ENCODE assay signal across 36 cellular contexts in genomic region chr20:25571817-25572216, GRCh38. TPM values are rescaled to one million over a fixed set of nuclear protein-coding genes. Genes with fewer than 3 reads are reported as not detected.
A peak's percentile ranks its signal among the peaks of the same experiment; 100 is the strongest.
DNase-seq lines count a peak whose midpoint lies in the region; ATAC-seq, FAIRE-seq and TF ChIP-seq lines count a peak whose summit lies in the region.
"Had no signal": no experiment of that assay in that cellular context is flagged by ENCODE, and none has a peak within 500 bp of the region (broad histone marks: within the 10 kb centered on the region; RNA-seq: fewer than 3 reads in every experiment).

No MANE protein-coding gene starts in this region.

- H3K36me3 ChIP-seq in HEK293 (ENCODE audit: control insufficient read depth in 2 of 2, insufficient read depth in 1 of 2, low read length in 2 of 2): peaks cover 0 to 1% of the 10 kb centered on the region in 2 experiments; a peak in 2 of 3 replicates
- H3K36me3 ChIP-seq: BLaER1 treated with 17β-estradiol and CSF1 and Interleukin-3, amounts not matched to agents 10 nM and 100 nM; breast epithelium; gastrocnemius medialis; neural progenitor cell; pancreas had no signal

- TF ChIP-seq POLR2A in GM12891 (IDR thresholded peaks at IDR 0.05; ENCODE audit: low read depth, low read length): no peak

- H3K36me3 Mint-ChIP-seq in CD4-positive, alpha-beta T cell (ENCODE audit: low read depth): no peaks in the 10 kb centered on the region
- H3K36me3 Mint-ChIP-seq: activated CD8-positive, alpha-beta memory T cell treated with anti-CD3 and anti-CD28 coated beads, Interleukin-2, amount 10 ng/mL, durations not matched to agents 7 days and 5 days; memory B cell had no signal

- no peak overlapping the region for H3K27ac ChIP-seq in HEK293 (ENCODE audit: extremely low read depth, low read depth, low read length)
- no peak overlapping the region for H3K27ac ChIP-seq in CD4-positive, alpha-beta T cell (ENCODE audit: low read depth, low read length)
- H3K27ac ChIP-seq: 22Rv1; BLaER1 treated with 17β-estradiol and CSF1 and Interleukin-3, amounts not matched to agents 10 nM and 100 nM; breast epithelium; gastrocnemius medialis; GM23248; neural progenitor cell; pancreas; thoracic aorta had no signal

- no peaks in the 10 kb centered on the region for H3K27me3 ChIP-seq in CD4-positive, alpha-beta T cell (ENCODE audit: control insufficient read depth, insufficient read depth, low read length)
- H3K27me3 ChIP-seq: BLaER1 treated with 17β-estradiol and CSF1 and Interleukin-3, amounts not matched to agents 10 nM and 100 nM; breast epithelium; gastrocnemius medialis; neural progenitor cell; pancreas had no signal

- no peak overlapping the region for H3K27ac Mint-ChIP-seq in CD4-positive, alpha-beta T cell
- H3K27ac Mint-ChIP-seq: activated CD8-positive, alpha-beta memory T cell treated with anti-CD3 and anti-CD28 coated beads, Interleukin-2, amount 10 ng/mL, durations not matched to agents 7 days and 5 days; activated naive CD8-positive, alpha-beta T cell treated with anti-CD3 and anti-CD28 coated beads for 36 hours; HFFc6; memory B cell; neural progenitor cell; stimulated activated naive CD8-positive, alpha-beta T cell treated with anti-CD3 and anti-CD28 coated beads, Interleukin-15, Interleukin-2, amounts not matched to agents 100 ng/mL and 50 ng/mL, for 24 hours; T-helper 17 cell had no signal

- H3K9me3 ChIP-seq in HEK293 (ENCODE audit: control insufficient read depth, insufficient read depth, low read depth, low read length): no peaks in the 10 kb centered on the region
- H3K9me3 ChIP-seq in CD4-positive, alpha-beta T cell (ENCODE audit: control insufficient read depth, low read length): no peaks in the 10 kb centered on the region
- H3K9me3 ChIP-seq: BLaER1 treated with 17β-estradiol and CSF1 and Interleukin-3, amounts not matched to agents 10 nM and 100 nM; breast epithelium; gastrocnemius medialis; pancreas; thoracic aorta had no signal

- no peaks in the 10 kb centered on the region for H3K27me3 Mint-ChIP-seq in CD4-positive, alpha-beta T cell
- H3K27me3 Mint-ChIP-seq: activated naive CD8-positive, alpha-beta T cell treated with anti-CD3 and anti-CD28 coated beads for 36 hours; stimulated activated naive CD8-positive, alpha-beta T cell treated with anti-CD3 and anti-CD28 coated beads, Interleukin-15, Interleukin-2, amounts not matched to agents 100 ng/mL and 50 ng/mL, for 24 hours; T-helper 17 cell had no signal

- no peak for TF ChIP-seq CTCF in HEK293 (tag by site-specific recombination; IDR thresholded peaks at IDR 0.05)
- TF ChIP-seq CTCF in CD4-positive, alpha-beta T cell (IDR thresholded peaks at IDR 0.05): no peak

- no peaks in the 10 kb centered on the region; the same call in 1 of the 2 replicates for H3K4me1 ChIP-seq in HEK293 (ENCODE audit: control insufficient read depth, insufficient read depth, low read length)
- H3K4me1 ChIP-seq: breast epithelium, gastrocnemius medialis, neural progenitor cell, pancreas had no signal

- peak; percentile 24 for DNase-seq in DMS153 (lab: John Stamatoyannopoulos, UW)
- no peak for DNase-seq in DMS153 treated with DMSO at 0.1 percent for 48 hours (lab: John Stamatoyannopoulos, UW; ENCODE audit: unreplicated experiment)
- peak; percentile 37 for DNase-seq in NCI-H774 (lab: John Stamatoyannopoulos, UW)
- peak; percentile 10 for DNase-seq in left kidney (ENCODE audit: low read depth, low spot score)
- no peak for DNase-seq in CD4-positive, alpha-beta T cell
- DNase-seq in G401 (ENCODE audit: low spot score): no peak
- DNase-seq in GM12891 (ENCODE audit: insufficient read length, low spot score): no peak
- DNase-seq: activated CD4-positive, alpha-beta T cell treated with anti-CD3 and anti-CD28 coated beads, Interleukin-2, amount 50 U/mL, for 4 hours; activated CD8-positive, alpha-beta memory T cell treated with anti-CD3 and anti-CD28 coated beads, Interleukin-2, amount 10 ng/mL, durations not matched to agents 7 days and 5 days; activated gamma-delta T cell; activated naive CD8-positive, alpha-beta T cell treated with anti-CD3 and anti-CD28 coated beads for 36 hours; activated T-cell treated with anti-CD3 and anti-CD28 coated beads, Interleukin-2, amount 50 U/mL, for 4 hours; anterior cingulate cortex; DND-41; gastrocnemius medialis; GM23248; HFFc6; Kasumi-1; left cardiac atrium; NCI-H187; NCI-H446 treated with DMSO at 0.1 percent for 48 hours; pancreas; stimulated activated CD4-positive, alpha-beta T cell treated with anti-CD3 and anti-CD28 coated beads, Interleukin-2, amount 100 ng/mL, for 24 hours; T-helper 17 cell had no signal

- intact Hi-C loops in CD4-positive, alpha-beta T cell (cut with DNase I, micrococcal nuclease): no loop called here

- CTCF ChIA-PET in HEK293 (lab: Yijun Ruan, JAX): interaction anchor here (0.5 to 0.6 kb wide), 2 partner anchors 16 to 18 kb away, joined by 4 to 6 read pairs; no protein-coding TSS in a partner anchor
- CTCF ChIA-PET in CD4-positive, alpha-beta T cell (lab: Charles Lee): no interaction called here

- H3K4me3 ChIP-seq in HEK293 (ENCODE audit: low read depth, low read length): no peak overlapping the region
- H3K4me3 ChIP-seq: BLaER1 treated with 17β-estradiol and CSF1 and Interleukin-3, amounts not matched to agents 10 nM and 100 nM; breast epithelium; gastrocnemius medialis; GM23248; neural progenitor cell; pancreas; thoracic aorta had no signal

- in situ Hi-C loops in G401 (cut with HindIII; ENCODE audit: low sequenced_read_pairs): no loop called here

- ATAC-seq in CD4-positive, alpha-beta T cell (ENCODE audit: poor library complexity): no peak
- ATAC-seq: activated CD8-positive, alpha-beta memory T cell treated with anti-CD3 and anti-CD28 coated beads, Interleukin-2, amount 10 ng/mL, durations not matched to agents 7 days and 5 days; activated T-cell treated with anti-CD3 and anti-CD28 coated beads, Interleukin-2, amount 50 U/mL, for 4 hours; gastrocnemius medialis; left cardiac atrium; Right ventricle myocardium inferior; T-helper 17 cell had no signal

- no peak overlapping the region for H3K4me3 Mint-ChIP-seq in CD4-positive, alpha-beta T cell
- H3K4me3 Mint-ChIP-seq: activated CD8-positive, alpha-beta memory T cell treated with anti-CD3 and anti-CD28 coated beads, Interleukin-2, amount 10 ng/mL, durations not matched to agents 7 days and 5 days; activated naive CD8-positive, alpha-beta T cell treated with anti-CD3 and anti-CD28 coated beads for 36 hours; activated T-cell treated with anti-CD3 and anti-CD28 coated beads, Interleukin-2, amount 50 U/mL, for 4 hours; HFFc6; memory B cell; neural progenitor cell; stimulated activated naive CD8-positive, alpha-beta T cell treated with anti-CD3 and anti-CD28 coated beads, Interleukin-15, Interleukin-2, amounts not matched to agents 100 ng/mL and 50 ng/mL, for 24 hours; T-helper 17 cell had no signal

- H3K4me1 Mint-ChIP-seq in CD4-positive, alpha-beta T cell (ENCODE audit: low read depth): peaks cover 6% of the 10 kb centered on the region
- H3K4me1 Mint-ChIP-seq: memory B cell had no signal

- no peak for FAIRE-seq in GM12891 (lab: Jason Lieb, UNC)
- FAIRE-seq: colon, pancreas, TTC549, urothelium cell line had no signal

- no peaks in the 10 kb centered on the region for H3K9me3 Mint-ChIP-seq in CD4-positive, alpha-beta T cell
- H3K9me3 Mint-ChIP-seq: activated naive CD8-positive, alpha-beta T cell treated with anti-CD3 and anti-CD28 coated beads for 36 hours; activated T-cell treated with anti-CD3 and anti-CD28 coated beads, Interleukin-2, amount 50 U/mL, for 4 hours; HFFc6; memory B cell; stimulated activated naive CD8-positive, alpha-beta T cell treated with anti-CD3 and anti-CD28 coated beads, Interleukin-15, Interleukin-2, amounts not matched to agents 100 ng/mL and 50 ng/mL, for 24 hours had no signal

- POLR2A ChIA-PET in HEK293 (lab: Yijun Ruan, JAX): interaction anchor here (0.8 kb wide), 1 partner anchor 179 kb away, joined by 4 read pairs; no protein-coding TSS in a partner anchor
- POLR2A ChIA-PET in CD4-positive, alpha-beta T cell (lab: Charles Lee): no interaction called here

TF ChIP-seq in HEK293, 187 proteins besides CTCF, POLR2A, EP300 and RAD21 (continues in another document):
- TF ChIP-seq ZNF48 (tag by site-specific recombination; IDR thresholded peaks at IDR 0.05): no peak
- TF ChIP-seq ZNF362 (tag by site-specific recombination; IDR thresholded peaks at IDR 0.05): 0 out of 2 replicates have a peak, but pooled peaks have one; percentile 48
- TF ChIP-seq ZNF16 (tag by site-specific recombination; IDR thresholded peaks at IDR 0.05; ENCODE audit: low read depth): no peak

TF ChIP-seq in GM12891, 5 proteins besides CTCF, POLR2A, EP300 and RAD21:
- TF ChIP-seq POU2F2 (IDR thresholded peaks at IDR 0.05; ENCODE audit: low read depth, low read length) (no peak), TAF1 (IDR thresholded peaks at IDR 0.05; ENCODE audit: low read depth, low read length) (no peak), PAX5 (IDR thresholded peaks at IDR 0.05; ENCODE audit: insufficient read depth, low read length, severe bottlenecking) (no peak), POLR2AphosphoS5 (IDR thresholded peaks at IDR 0.05; ENCODE audit: low read depth, low read length) (no peak), SPI1 (IDR thresholded peaks at IDR 0.05; ENCODE audit: low read depth, low read length) (no peak)

RNA-seq across cellular contexts. Expression of gene NINL, which starts 13.5 kb away (rescaled TPM):
- total RNA-seq in CD4-positive, alpha-beta T cell: 1 to 10 TPM; 2.7 to 4.0 TPM
- total RNA-seq in G401 (2014; rRNA removed; shearing (Covaris generic)): 16.5 and 20.8 TPM in 2 replicates
- 0.15 TPM for polyA plus RNA-seq in GM12891 (2012; ENCODE audit: low read depth, missing spikeins)

RNA-seq across cellular contexts. Expression of gene NANP, which starts 52.0 kb away (rescaled TPM):
- 1 to 10 TPM; 1.1 to 1.2 TPM for total RNA-seq in CD4-positive, alpha-beta T cell
- 5.8 and 6.6 TPM in 2 replicates for total RNA-seq in G401 (2014; rRNA removed; shearing (Covaris generic))
- 1.7 TPM for polyA plus RNA-seq in GM12891 (2012; ENCODE audit: low read depth, missing spikeins)

Comparison
In these comparisons a context has a peak if more than half of its experiments do, and no peak if none do; other contexts are left out.
1. DNase-seq: peak in DMS153 (single experiment), NCI-H774 (single experiment) and left kidney (single experiment); none in DMS153 treated with DMSO at 0.1 percent for 48 hours (single experiment), CD4-positive, alpha-beta T cell (0 of 10), G401 (single experiment) and GM12891 (single experiment).